14 cellular contexts compared by ENCODE assay signal in the genomic region with DNA sequence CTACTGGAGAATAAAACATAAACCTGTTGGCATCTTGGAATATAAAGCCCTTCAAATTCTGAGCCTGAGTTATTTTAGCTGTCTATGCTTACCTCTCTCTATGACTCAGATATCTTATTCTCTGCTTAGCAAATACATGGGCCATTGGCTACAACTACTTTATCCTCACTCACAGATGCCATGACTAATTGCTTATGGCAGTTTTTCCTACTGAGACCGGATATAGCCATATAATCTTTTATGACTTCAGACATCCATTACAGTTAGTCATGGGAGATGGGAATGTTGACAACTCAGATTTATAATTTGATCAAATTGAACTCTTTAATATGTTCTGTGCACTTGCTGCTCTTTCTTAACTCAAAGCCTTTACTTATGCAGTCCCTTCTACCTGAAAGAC.
DNase-seq lines count a peak whose midpoint lies in the region; ATAC-seq, FAIRE-seq and TF ChIP-seq lines count a peak whose summit lies in the region.
"Had no signal": no experiment of that assay in that cellular context is flagged by ENCODE, and none has a peak within 500 bp of the region (broad histone marks: within the 10 kb centered on the region; RNA-seq: fewer than 3 reads in every experiment).

No MANE protein-coding gene starts in this region.

- no peaks in the 10 kb centered on the region for H3K27me3 ChIP-seq in bronchial epithelial cell (ENCODE audit: control insufficient read depth, insufficient read depth, low read length)
- H3K27me3 ChIP-seq: BLaER1 treated with 17β-estradiol and CSF1 and Interleukin-3, amounts not matched to agents 10 nM and 100 nM had no signal

- DNase-seq in AG20443 (ENCODE audit: low spot score): peak; percentile 13
- peak; percentile 92 for DNase-seq in LHCN-M2 (ENCODE audit: low read depth)
- DNase-seq in bronchial epithelial cell (ENCODE audit: low read depth): peak; percentile 97
- peak; percentile 94 for DNase-seq in kidney tubule cell (ENCODE audit: low spot score)
- no peak for DNase-seq in midbrain (lab: John Stamatoyannopoulos, UW)
- DNase-seq in NAMALWA (ENCODE audit: low spot score): no peak
- DNase-seq in NCI-H1417 (lab: John Stamatoyannopoulos, UW): no peak
- DNase-seq: activated CD4-positive, alpha-beta T cell treated with anti-CD3 and anti-CD28 coated beads, Interleukin-2, amount 50 U/mL, for 48 hours; activated effector memory CD4-positive, alpha-beta T cell treated with Interleukin-2 at 50 U/mL for 16 hours; nucleus accumbens; stimulated activated CD4-positive, alpha-beta T cell treated with anti-CD3 and anti-CD28 coated beads, Interleukin-2, amount 100 ng/mL, for 24 hours; stimulated activated naive B cell treated with anti-CD40 and anti-IgM and Interleukin-4, amounts not matched to agents 10 μg/mL and 1 μg/mL and 100 μg/mL, for 72 hours had no signal

- no peak for TF ChIP-seq CTCF in bronchial epithelial cell (IDR thresholded peaks at IDR 0.05; ENCODE audit: insufficient read depth, low read length, severe bottlenecking)

- no peak for FAIRE-seq in bronchial epithelial cell (lab: Jason Lieb, UNC)

- no peaks in the 10 kb centered on the region for H3K36me3 ChIP-seq in bronchial epithelial cell (ENCODE audit: control insufficient read depth, insufficient read depth, low read length)
- H3K36me3 ChIP-seq: BLaER1 treated with 17β-estradiol and CSF1 and Interleukin-3, amounts not matched to agents 10 nM and 100 nM had no signal

- no peak for ATAC-seq in GM21423 (IDR thresholded peaks at IDR 0.05; ENCODE audit: unreplicated experiment)
- ATAC-seq: stimulated activated naive B cell treated with anti-CD40 and anti-IgM and Interleukin-4, amounts not matched to agents 10 μg/mL and 1 μg/mL and 100 μg/mL, for 72 hours had no signal

- H3K4me3 ChIP-seq in bronchial epithelial cell (ENCODE audit: low read depth, low read length): no peak overlapping the region
- H3K4me3 ChIP-seq: BLaER1 treated with 17β-estradiol and CSF1 and Interleukin-3, amounts not matched to agents 10 nM and 100 nM had no signal

Comparison
In these comparisons a context has a peak if more than half of its experiments do, and no peak if none do; other contexts are left out.
1. DNase-seq: peak in AG20443 (single experiment), LHCN-M2 (single experiment), bronchial epithelial cell (single experiment) and kidney tubule cell (single experiment); none in midbrain (single experiment), NAMALWA (single experiment) and NCI-H1417 (0 of 3).